In the genomic region with DNA sequence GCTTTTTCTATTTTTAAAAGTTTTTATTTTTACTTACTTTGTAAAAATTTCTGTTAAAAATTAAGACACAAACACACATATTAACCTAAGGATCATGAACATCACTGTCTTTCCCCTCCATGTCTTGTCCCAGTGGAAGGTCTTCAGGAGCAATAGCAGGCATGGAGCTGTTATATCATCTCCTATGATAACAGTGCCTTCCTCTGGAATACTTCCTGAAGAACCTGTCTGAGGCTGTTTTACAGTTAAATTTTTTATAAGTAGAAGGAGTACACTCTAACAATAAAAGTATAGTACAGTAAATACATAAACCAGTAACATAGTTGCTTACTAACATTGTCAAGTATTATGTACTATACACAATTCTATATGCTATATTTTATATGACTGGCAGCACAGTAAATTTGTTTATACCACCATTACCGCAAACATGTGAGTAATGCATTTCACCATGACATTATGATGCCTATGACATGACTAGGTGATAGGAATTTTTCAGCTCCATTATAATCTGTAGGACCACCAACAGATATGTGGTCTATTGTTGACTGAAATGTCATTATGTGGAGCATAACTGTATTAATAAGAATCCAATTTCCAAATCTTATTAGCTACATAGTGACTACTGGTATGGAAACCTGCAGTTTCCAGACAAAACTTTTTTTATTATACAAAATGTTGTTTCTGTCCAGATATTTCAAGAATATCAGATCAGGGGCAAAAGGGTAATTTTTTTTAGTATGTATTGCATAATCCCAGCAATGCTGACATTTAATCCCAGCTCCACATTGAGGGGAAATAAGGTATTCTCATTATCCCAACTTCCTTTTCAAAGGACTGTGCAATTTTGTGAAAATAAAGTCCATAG, we compare ENCODE assay signal across 1 cellular context.
TF ChIP-seq lines count a peak whose summit lies in the region.

No MANE protein-coding gene starts in this region.

TF ChIP-seq in IMR-90, 13 proteins besides CTCF, POLR2A, EP300 and RAD21:
- no peak for TF ChIP-seq NFE2L2 (IDR thresholded peaks at IDR 0.05; ENCODE audit: low read depth, low read length)
- peak; percentile 64 for TF ChIP-seq CEBPB (IDR thresholded peaks at IDR 0.05; ENCODE audit: low read depth, low read length)
- TF ChIP-seq, protein P1, sequence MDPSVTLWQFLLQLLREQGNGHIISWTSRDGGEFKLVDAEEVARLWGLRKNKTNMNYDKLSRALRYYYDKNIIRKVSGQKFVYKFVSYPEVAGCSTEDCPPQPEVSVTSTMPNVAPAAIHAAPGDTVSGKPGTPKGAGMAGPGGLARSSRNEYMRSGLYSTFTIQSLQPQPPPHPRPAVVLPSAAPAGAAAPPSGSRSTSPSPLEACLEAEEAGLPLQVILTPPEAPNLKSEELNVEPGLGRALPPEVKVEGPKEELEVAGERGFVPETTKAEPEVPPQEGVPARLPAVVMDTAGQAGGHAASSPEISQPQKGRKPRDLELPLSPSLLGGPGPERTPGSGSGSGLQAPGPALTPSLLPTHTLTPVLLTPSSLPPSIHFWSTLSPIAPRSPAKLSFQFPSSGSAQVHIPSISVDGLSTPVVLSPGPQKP (IDR thresholded peaks at IDR 0.05; ENCODE audit: borderline replicate concordance, low read depth, low read length): no peak
- TF ChIP-seq FOS (IDR thresholded peaks at IDR 0.05; ENCODE audit: low read depth, low read length): no peak
